10 cellular contexts compared by ENCODE assay signal in genomic region chr20:17571967-17572638, GRCh38. TPM values are rescaled to one million over a fixed set of nuclear protein-coding genes. Genes with fewer than 3 reads are reported as not detected.
DNase-seq lines count a peak whose midpoint lies in the region; ATAC-seq, FAIRE-seq and TF ChIP-seq lines count a peak whose summit lies in the region.
"Had no signal": no experiment of that assay in that cellular context is flagged by ENCODE, and none has a peak within 500 bp of the region (broad histone marks: within the 10 kb centered on the region; RNA-seq: fewer than 3 reads in every experiment).

No MANE protein-coding gene starts in this region.

- no peak for TF ChIP-seq EP300 in K562 (IDR thresholded peaks at IDR 0.05; ENCODE audit: low read length)

- H2AFZ ChIP-seq in HCT116 (ENCODE audit: low read depth, low read length, poor library complexity, severe bottlenecking), result no peak overlapping the region
- no peak overlapping the region for H2AFZ ChIP-seq in K562 (ENCODE audit: low read depth, low read length)

- H3K4me2 ChIP-seq in HCT116 (ENCODE audit: low read length) (peak overlapping the region; percentile 85; the same call in 1 of the 2 replicates), K562 (ENCODE audit: insufficient read depth, low read length) (no peak overlapping the region)

- H3K27ac ChIP-seq in A673 (ENCODE audit: low read depth, low read length, poor library complexity, severe bottlenecking), result no peak overlapping the region
- no peak overlapping the region for H3K27ac ChIP-seq in HCT116 (ENCODE audit: low read depth, low read length)
- no peak overlapping the region for H3K27ac ChIP-seq in K562 (ENCODE audit: extremely low read depth, low read depth, low read length)
- H3K27ac ChIP-seq in mesodermal cell (ENCODE audit: low read depth, low read length, severe bottlenecking), result no peak overlapping the region

- BruUV-seq in A673 (replicated peaks; lab: Mats Ljungman, UMichigan), result no TSS peak
- no TSS peak for BruUV-seq in HCT116 (replicated peaks; lab: Mats Ljungman, UMichigan)
- no TSS peak for BruUV-seq in K562 (replicated peaks; lab: Mats Ljungman, UMichigan)

- H4K20me1 ChIP-seq in HCT116 (ENCODE audit: insufficient read depth) (peaks cover 22% of the 10 kb centered on the region; the same call in 1 of the 2 replicates), K562 (replicated peaks; ENCODE audit: control insufficient read depth, insufficient read depth, low read length) (peaks cover 7% of the 10 kb centered on the region; the same call in 1 of the 2 replicates)

- POLR2A ChIA-PET in A673 (lab: Charles Lee; ENCODE audit: low non-redundant PET) (no interaction called here), HCT116 (lab: Charles Lee) (interaction anchor here (2.7 kb wide), 1 partner anchor 15 kb away, joined by 7 read pairs; no protein-coding TSS in a partner anchor), K562 (lab: Yijun Ruan, JAX) (no interaction called here)

- in situ Hi-C loops in K562 (cut with MboI) (no loop called here), KBM-7 (cut with MboI; ENCODE audit: low pct_unique_long_range_greater_than_20kb, low sequenced_read_pairs) (no loop called here)

- no peaks in the 10 kb centered on the region for H3K9me1 ChIP-seq in K562 (ENCODE audit: control insufficient read depth, insufficient read depth, low read length)

- intact Hi-C loops in A673 (cut with micrococcal nuclease; ENCODE audit: unreplicated experiment), result no loop called here
- intact Hi-C loops in HCT116 (cut with micrococcal nuclease), result no loop called here
- intact Hi-C loops in K562 (cut with micrococcal nuclease), result no loop called here

- H3K4me3 ChIP-seq in A673 (ENCODE audit: low read depth, low read length, poor library complexity, severe bottlenecking) (peak overlapping the region; percentile 86), HCT116 (replicated peaks in 1 of 2; ENCODE audit: low read depth in 1 of 2, low read length in 2 of 2) (no peak overlapping the region), K562 (no peak overlapping the region), mesodermal cell (ENCODE audit: extremely low read depth, insufficient read depth, low read length, poor library complexity, severe bottlenecking) (peak overlapping the region; percentile 97)

- H3K9me3 ChIP-seq in A673 (ENCODE audit: low read depth, low read length, poor library complexity, severe bottlenecking) (no peaks in the 10 kb centered on the region), HCT116 (ENCODE audit: control insufficient read depth in 1 of 2, insufficient read depth in 1 of 2, low read depth in 1 of 2, low read length in 2 of 2) (no peaks in the 10 kb centered on the region), K562 (replicated peaks; ENCODE audit: control insufficient read depth, insufficient read depth, low read depth, low read length) (no peaks in the 10 kb centered on the region), mesodermal cell (ENCODE audit: control insufficient read depth, low read length) (no peaks in the 10 kb centered on the region)

- TF ChIP-seq RAD21 in HCT116 (IDR thresholded peaks at IDR 0.05; ENCODE audit: low read depth) (no peak), K562 (CRISPR knock-in tag; conservative IDR thresholded peaks at IDR 0.05 in 1 of 2, IDR thresholded peaks at IDR 0.05 in 1 of 2) (no peak)

- no peaks in the 10 kb centered on the region for H3K9me2 ChIP-seq in HCT116 (ENCODE audit: insufficient read depth)

- DNase-seq in A673 (ENCODE audit: low spot score), result no peak
- no peak for DNase-seq in HCT116 (ENCODE audit: low read depth, low spot score)
- no peak for DNase-seq in K562 (ENCODE audit: extremely low read depth in 1 of 4, low spot score in 3 of 4)
- no peak for DNase-seq in SW 1271 (lab: John Stamatoyannopoulos, UW)
- DNase-seq in KBM-7, result no peak
- DNase-seq in hepatic stellate cell (ENCODE audit: low spot score), result no peak
- no peak for DNase-seq in effector CD4-positive, alpha-beta T cell
- DNase-seq: cortex of kidney; stimulated activated CD4-positive, alpha-beta T cell treated with anti-CD3 and anti-CD28 coated beads, Interleukin-2, amount 100 ng/mL, for 24 hours had no signal

- H3K36me3 ChIP-seq in A673 (ENCODE audit: insufficient read depth, low read length, poor library complexity, severe bottlenecking) (no peaks in the 10 kb centered on the region), HCT116 (ENCODE audit: control insufficient read depth in 1 of 2, insufficient read depth in 2 of 2, low read length in 2 of 2) (peaks cover 0 to 6% of the 10 kb centered on the region in 2 experiments; a peak in 2 of 4 replicates), K562 (ENCODE audit: control insufficient read depth, insufficient read depth, low read length) (no peaks in the 10 kb centered on the region), mesodermal cell (ENCODE audit: control insufficient read depth, insufficient read depth, low read length) (peaks cover 49% of the 10 kb centered on the region)

- TF ChIP-seq CTCF in A673 (conservative IDR thresholded peaks at IDR 0.05; ENCODE audit: low read depth, low read length) (no peak), HCT116 (IDR thresholded peaks at IDR 0.05 in 2 of 3, conservative IDR thresholded peaks at IDR 0.05 in 1 of 3; ENCODE audit: borderline replicate concordance in 1 of 3, insufficient read depth in 1 of 3, low read depth in 2 of 3, low read length in 2 of 3) (no peak), K562 (IDR thresholded peaks at IDR 0.05 in 2 of 3, conservative IDR thresholded peaks at IDR 0.05 in 1 of 3; ENCODE audit: insufficient read depth in 2 of 3, low read depth in 1 of 3, low read length in 3 of 3) (no peak)

- H3K4me1 ChIP-seq in A673 (ENCODE audit: insufficient read depth, low read length, poor library complexity, severe bottlenecking) (peaks cover 11% of the 10 kb centered on the region), HCT116 (ENCODE audit: control insufficient read depth in 1 of 2, insufficient read depth in 2 of 2, low read length in 2 of 2) (peaks cover 29 to 39% of the 10 kb centered on the region in 2 experiments), K562 (replicated peaks in 1 of 2; ENCODE audit: control insufficient read depth in 2 of 2, insufficient read depth in 2 of 2, low read length in 2 of 2) (peaks cover 12 to 17% of the 10 kb centered on the region in 2 experiments), mesodermal cell (ENCODE audit: control insufficient read depth, insufficient read depth, low read length, poor library complexity, severe bottlenecking) (peaks cover 18% of the 10 kb centered on the region)

- FAIRE-seq in K562 (lab: Jason Lieb, UNC), result peak; percentile 11

- 20% methylated on average over 8 of the region's 8 CpGs for WGBS in K562 (ENCODE audit: insufficient coverage, low coverage, missing lambda C conversion rate)
- 82% methylated on average over 3 of the region's 8 CpGs; no CpG with 5 or more reads in 1 of the 2 experiments for WGBS in mesodermal cell (ENCODE audit: insufficient coverage in 2 of 2), 2 experiments

- ATAC-seq in HCT116 (no peak), K562 (no peak)

- H3K27me3 ChIP-seq in A673 (replicated peaks; ENCODE audit: insufficient read depth, low read depth, low read length, poor library complexity), result no peaks in the 10 kb centered on the region
- no peaks in the 10 kb centered on the region for H3K27me3 ChIP-seq in HCT116 (ENCODE audit: insufficient read depth, low read length)
- H3K27me3 ChIP-seq in K562 (ENCODE audit: control insufficient read depth in 2 of 2, insufficient read depth in 2 of 2, low read length in 2 of 2), result no peaks in the 10 kb centered on the region

- no peak for TF ChIP-seq POLR2A in HCT116 (IDR thresholded peaks at IDR 0.05; ENCODE audit: borderline replicate concordance, extremely low read depth, insufficient read depth, insufficient read length)
- no peak for TF ChIP-seq POLR2A in K562 (conservative IDR thresholded peaks at IDR 0.05)

- CTCF ChIA-PET in A673 (lab: Charles Lee) (no interaction called here), HCT116 (lab: Charles Lee) (interaction anchor here (1.5 kb wide), 1 partner anchor 15 kb away, joined by 3 read pairs; no protein-coding TSS in a partner anchor), K562 (lab: Yijun Ruan, JAX; ENCODE audit: low intra/inter-chr PET ratio) (no interaction called here)

- RAD21 ChIA-PET in HCT116 (lab: Charles Lee; ENCODE audit: low non-redundant PET in 1 of 2, low total read pairs in 2 of 2, uncharacterized antibody in 2 of 2, unreplicated experiment in 2 of 2), result no interaction called here

- H3K79me2 ChIP-seq in HCT116 (ENCODE audit: insufficient read depth, low read length), result peaks cover 79% of the 10 kb centered on the region
- peaks cover 65% of the 10 kb centered on the region for H3K79me2 ChIP-seq in K562 (ENCODE audit: control insufficient read depth, insufficient read depth, low read length)

- 0 out of 2 replicates have a peak overlapping the region, but pooled peaks have one; percentile 1 for H3K9ac ChIP-seq in HCT116 (ENCODE audit: low read length)
- H3K9ac ChIP-seq in K562 (ENCODE audit: insufficient read depth in 1 of 2, low read depth in 2 of 2, low read length in 2 of 2), result no peak overlapping the region

RNA-seq across cellular contexts. Expression of gene DSTN, which starts 2.2 kb away (rescaled TPM):
- total RNA-seq in A673 (2021) (148 and 159 TPM in 2 replicates), HCT116 (2021; ENCODE audit: unreplicated experiment) (202 TPM), K562 (2014; rRNA removed) (47.7 and 51.8 TPM in 2 replicates), K562 (2014; rRNA removed; fragmentation: Illumina TruSeq; extraction: Trizol) (61.0 and 63.1 TPM in 2 replicates), K562 (2015; rRNA removed; fragmentation: Illumina TruSeq; extraction: Trizol) (62.3 and 63.1 TPM in 2 replicates), K562 (2021) (68.2 and 77.6 TPM in 2 replicates)
- polyA plus RNA-seq in HCT116 (2012), result 96.2 and 121 TPM in 2 replicates
- 1.8 and 4.2 TPM in 2 replicates for total RNA-seq in K562 (2011; cell fraction: chromatin; rRNA removed; ENCODE audit: low replicate concordance)
- total RNA-seq in K562 (2011; cell fraction: nucleolus; rRNA removed), result 1.3 and 2.0 TPM in 2 replicates
- total RNA-seq in K562 (2011; cell fraction: nucleoplasm; rRNA removed), result 3.9 and 5.3 TPM in 2 replicates
- polyA plus RNA-seq in K562 (2011; rRNA removed) (25.7 and 38.1 TPM in 2 replicates), K562 (2014; fragmentation: Illumina TruSeq; extraction: Trizol) (87.6 and 88.3 TPM in 2 replicates), K562 (2014; fragmentation: Nextera tagmentation; extraction: Ambion mirVana) (10 to 100 TPM; 37.5 to 47.7 TPM), K562 (2014; rRNA removed) (47.9 and 64.3 TPM in 2 replicates)
- polyA plus RNA-seq in K562 (2011; cell fraction: cytosol; rRNA removed), result 4.8 and 16.4 TPM in 2 replicates
- polyA plus RNA-seq in K562 (2011; cell fraction: nucleus; rRNA removed), result 4.9 and 14.9 TPM in 2 replicates
- polyA plus RNA-seq in K562 (2012), result 86.2 and 126 TPM in 2 replicates
- 8.1 and 20.3 TPM in 2 replicates for polyA minus RNA-seq in K562 (2011; rRNA and poly(A)+ RNA removed)
- 14.6 and 17.2 TPM in 2 replicates for polyA minus RNA-seq in K562 (2011; cell fraction: cytosol; rRNA and poly(A)+ RNA removed)
- polyA minus RNA-seq in K562 (2011; cell fraction: nucleus; rRNA and poly(A)+ RNA removed), result 1.1 and 3.7 TPM in 2 replicates
- polyA plus RNA-seq in mesodermal cell (2013, experiment 1 of 2), result 506 TPM
- 508 TPM for polyA plus RNA-seq in mesodermal cell (2013, experiment 2 of 2)

RNA-seq across cellular contexts. Expression of gene BFSP1, which starts 40.9 kb away (rescaled TPM):
- total RNA-seq in A673 (2021), result 6.1 and 7.4 TPM in 2 replicates
- total RNA-seq in HCT116 (2021; ENCODE audit: unreplicated experiment), result 8.8 TPM
- 4.2 and 5.4 TPM in 2 replicates for polyA plus RNA-seq in HCT116 (2012)
- total RNA-seq in K562 (2011; cell fraction: chromatin; rRNA removed; ENCODE audit: low replicate concordance), result 0.35 TPM in 1 of 2 replicates, not detected in the other
- 0.50 TPM in 1 of 2 replicates, not detected in the other for total RNA-seq in K562 (2011; cell fraction: nucleolus; rRNA removed)
- total RNA-seq in K562 (2011; cell fraction: nucleoplasm; rRNA removed), result not detected in 2 replicates
- 0.09 and 0.53 TPM in 2 replicates for total RNA-seq in K562 (2014; rRNA removed)
- total RNA-seq in K562 (2014; rRNA removed; fragmentation: Illumina TruSeq; extraction: Trizol), result 0.54 and 0.58 TPM in 2 replicates
- 0.34 and 0.40 TPM in 2 replicates for total RNA-seq in K562 (2015; rRNA removed; fragmentation: Illumina TruSeq; extraction: Trizol)
- total RNA-seq in K562 (2021), result 0.29 and 0.40 TPM in 2 replicates
- polyA plus RNA-seq in K562 (2011; rRNA removed), result 0.32 and 0.70 TPM in 2 replicates
- 0.04 and 0.43 TPM in 2 replicates for polyA plus RNA-seq in K562 (2011; cell fraction: cytosol; rRNA removed)
- polyA plus RNA-seq in K562 (2011; cell fraction: nucleus; rRNA removed), result 0.38 and 1.1 TPM in 2 replicates
- polyA plus RNA-seq in K562 (2012), result 0.51 and 0.65 TPM in 2 replicates
- polyA plus RNA-seq in K562 (2014; fragmentation: Illumina TruSeq; extraction: Trizol), result 0.43 and 0.55 TPM in 2 replicates
- under 1 TPM; 0.20 to 0.42 TPM for polyA plus RNA-seq in K562 (2014; fragmentation: Nextera tagmentation; extraction: Ambion mirVana)
- polyA plus RNA-seq in K562 (2014; rRNA removed), result 0.42 and 0.86 TPM in 2 replicates
- polyA minus RNA-seq in K562 (2011; rRNA and poly(A)+ RNA removed), result 0.28 and 0.60 TPM in 2 replicates
- polyA minus RNA-seq in K562 (2011; cell fraction: cytosol; rRNA and poly(A)+ RNA removed), result not detected in 2 replicates
- polyA minus RNA-seq in K562 (2011; cell fraction: nucleus; rRNA and poly(A)+ RNA removed), result 0.67 and 0.89 TPM in 2 replicates
- 5.2 TPM for polyA plus RNA-seq in mesodermal cell (2013, experiment 1 of 2)
- polyA plus RNA-seq in mesodermal cell (2013, experiment 2 of 2), result 5.0 TPM

Comparison
In these comparisons a context has a peak if more than half of its experiments do, and no peak if none do; other contexts are left out.
1. H3K4me3 ChIP-seq: peak in A673 (single experiment) and mesodermal cell (single experiment); none in HCT116 (0 of 2) and K562 (single experiment).